In genomic region chr7:139776486-139777303, GRCh38 we compare ENCODE assay signal across 8 cellular contexts. TPM values are rescaled to one million over a fixed set of nuclear protein-coding genes. Genes with fewer than 3 reads are reported as not detected.
DNase-seq lines count a peak whose midpoint lies in the region; ATAC-seq and TF ChIP-seq lines count a peak whose summit lies in the region.

No MANE protein-coding gene starts in this region.

- no peaks in the 10 kb centered on the region for H3K9me3 Mint-ChIP-seq in T-helper 2 cell treated with Interferon-gamma antibody and Interleukin-4, amounts not matched to agents 5 μg/mL and 100 μg/mL, for 36 hours
- no peaks in the 10 kb centered on the region for H3K9me3 Mint-ChIP-seq in stimulated activated naive B cell treated with anti-CD40 and anti-IgM and Interleukin-4, amounts not matched to agents 10 μg/mL and 1 μg/mL and 100 μg/mL, for 72 hours

- H3K27me3 ChIP-seq in colonic mucosa (no peaks in the 10 kb centered on the region), left lung (peaks cover 0 to 7% of the 10 kb centered on the region in 2 donors)

- peak; percentile 38 for ATAC-seq in left lung
- ATAC-seq in stimulated activated naive B cell treated with anti-CD40 and anti-IgM and Interleukin-4, amounts not matched to agents 10 μg/mL and 1 μg/mL and 100 μg/mL, for 72 hours (replicated peaks), result peak in 1 of 2 donors; percentile 5
- ATAC-seq in GM21529 (IDR thresholded peaks at IDR 0.05; ENCODE audit: unreplicated experiment), result no peak

- TF ChIP-seq RAD21 in Ishikawa (IDR thresholded peaks at IDR 0.05; ENCODE audit: low read depth), result no peak

- H3K4me1 ChIP-seq in colonic mucosa, result peaks cover 14% of the 10 kb centered on the region
- peaks cover 10 to 54% of the 10 kb centered on the region in 2 donors for H3K4me1 ChIP-seq in left lung

- H3K36me3 ChIP-seq in colonic mucosa, result no peaks in the 10 kb centered on the region
- no peaks in the 10 kb centered on the region for H3K36me3 ChIP-seq in left lung

- peak overlapping the region; percentile 97 for H3K27ac Mint-ChIP-seq in T-helper 2 cell treated with Interferon-gamma antibody and Interleukin-4, amounts not matched to agents 5 μg/mL and 100 μg/mL, for 36 hours
- H3K27ac Mint-ChIP-seq in stimulated activated naive B cell treated with anti-CD40 and anti-IgM and Interleukin-4, amounts not matched to agents 10 μg/mL and 1 μg/mL and 100 μg/mL, for 72 hours, result peak overlapping the region; percentile 99

- H3K36me3 Mint-ChIP-seq in T-helper 2 cell treated with Interferon-gamma antibody and Interleukin-4, amounts not matched to agents 5 μg/mL and 100 μg/mL, for 36 hours (ENCODE audit: low read depth), result peaks cover 8% of the 10 kb centered on the region
- peaks cover 5 to 15% of the 10 kb centered on the region in 2 donors for H3K36me3 Mint-ChIP-seq in stimulated activated naive B cell treated with anti-CD40 and anti-IgM and Interleukin-4, amounts not matched to agents 10 μg/mL and 1 μg/mL and 100 μg/mL, for 72 hours

- DNase-seq in EL (peak; percentile 65), colonic mucosa (peak; percentile 47), left lung (peak in 1 of 2 donors; percentile 73), OCI-M2 (lab: John Stamatoyannopoulos, UW; ENCODE audit: unreplicated experiment) (no peak)
- DNase-seq in T-helper 2 cell treated with Interferon-gamma antibody and Interleukin-4, amounts not matched to agents 5 μg/mL and 100 μg/mL, for 36 hours (ENCODE audit: low spot score), result no peak
- DNase-seq in stimulated activated naive B cell treated with anti-CD40 and anti-IgM and Interleukin-4, amounts not matched to agents 10 μg/mL and 1 μg/mL and 100 μg/mL, for 72 hours, result no peak

- H3K9ac ChIP-seq in colonic mucosa (ENCODE audit: low read depth in 2 of 2, low read length in 2 of 2), result peak overlapping the region; percentile 74 to 92

- H3K27me3 Mint-ChIP-seq in T-helper 2 cell treated with Interferon-gamma antibody and Interleukin-4, amounts not matched to agents 5 μg/mL and 100 μg/mL, for 36 hours (ENCODE audit: low read depth), result peaks cover 18% of the 10 kb centered on the region
- peaks cover 15 to 28% of the 10 kb centered on the region in 2 donors for H3K27me3 Mint-ChIP-seq in stimulated activated naive B cell treated with anti-CD40 and anti-IgM and Interleukin-4, amounts not matched to agents 10 μg/mL and 1 μg/mL and 100 μg/mL, for 72 hours

- H3K4me1 Mint-ChIP-seq in T-helper 2 cell treated with Interferon-gamma antibody and Interleukin-4, amounts not matched to agents 5 μg/mL and 100 μg/mL, for 36 hours (ENCODE audit: low read depth), result peaks cover 47% of the 10 kb centered on the region
- H3K4me1 Mint-ChIP-seq in stimulated activated naive B cell treated with anti-CD40 and anti-IgM and Interleukin-4, amounts not matched to agents 10 μg/mL and 1 μg/mL and 100 μg/mL, for 72 hours, result peaks cover 45 to 64% of the 10 kb centered on the region in 2 donors

- no peak for TF ChIP-seq EP300 in Ishikawa (IDR thresholded peaks at IDR 0.05; ENCODE audit: borderline replicate concordance)

- H3K27ac ChIP-seq in colonic mucosa (peak overlapping the region; percentile 60), left lung (peak overlapping the region; percentile 87 to 92)

- H3K4me3 ChIP-seq in colonic mucosa (peak overlapping the region; percentile 65), left lung (peak overlapping the region; percentile 67 to 78)

- intact Hi-C loops in colonic mucosa (cut with DNase I), result loop anchor here (5.0 to 10.0 kb wide), 2 partner anchors 132 to 226 kb away; no protein-coding TSS in a partner anchor
- intact Hi-C loops in left lung (cut with DNase I), result loop anchor here (5.0 to 10.0 kb wide), 3 partner anchors 132 to 228 kb away; no protein-coding TSS in a partner anchor

- peak overlapping the region; percentile 96 for H3K4me3 Mint-ChIP-seq in T-helper 2 cell treated with Interferon-gamma antibody and Interleukin-4, amounts not matched to agents 5 μg/mL and 100 μg/mL, for 36 hours
- peak overlapping the region; percentile 96 to 100 for H3K4me3 Mint-ChIP-seq in stimulated activated naive B cell treated with anti-CD40 and anti-IgM and Interleukin-4, amounts not matched to agents 10 μg/mL and 1 μg/mL and 100 μg/mL, for 72 hours

- H3K9me3 ChIP-seq in colonic mucosa (no peaks in the 10 kb centered on the region), left lung (no peaks in the 10 kb centered on the region)

- TF ChIP-seq CTCF in colonic mucosa (IDR thresholded peaks at IDR 0.05), result no peak
- no peak for TF ChIP-seq CTCF in left lung (IDR thresholded peaks at IDR 0.05)

TF ChIP-seq in Ishikawa, 13 proteins besides CTCF, POLR2A, EP300 and RAD21:
- peak; percentile 91; the same call in 1 of the 2 replicates for TF ChIP-seq ZBTB7A (IDR thresholded peaks at IDR 0.05; ENCODE audit: low read depth)
- TF ChIP-seq CREB1 (IDR thresholded peaks at IDR 0.05; ENCODE audit: low read depth), result no peak

RNA-seq across cellular contexts. Expression of gene HIPK2, which starts 1.1 kb away (rescaled TPM):
- 10 to 100 TPM; 25.3 to 28.4 TPM for total RNA-seq in colonic mucosa
- total RNA-seq in left lung, result 10 to 100 TPM; 42.8 to 61.8 TPM

RNA-seq across cellular contexts. Expression of gene TBXAS1, which starts 52.4 kb away (rescaled TPM):
- total RNA-seq in colonic mucosa (10 to 100 TPM; 12.0 to 17.0 TPM), left lung (100 to 1,000 TPM in 1 of 2 donors, 10 to 100 TPM in 1; 38.4 to 103 TPM)

Comparison
In these comparisons a context has a peak if more than half of its experiments do, and no peak if none do; other contexts are left out.
1. DNase-seq: peak in EL (single experiment) and colonic mucosa (single experiment); none in T-helper 2 cell treated with Interferon-gamma antibody and Interleukin-4, amounts not matched to agents 5 μg/mL and 100 μg/mL, for 36 hours (single experiment), stimulated activated naive B cell treated with anti-CD40 and anti-IgM and Interleukin-4, amounts not matched to agents 10 μg/mL and 1 μg/mL and 100 μg/mL, for 72 hours (single experiment) and OCI-M2 (single experiment).